Comparison of ENCODE assay signal across 21 cellular contexts in the genomic region with DNA sequence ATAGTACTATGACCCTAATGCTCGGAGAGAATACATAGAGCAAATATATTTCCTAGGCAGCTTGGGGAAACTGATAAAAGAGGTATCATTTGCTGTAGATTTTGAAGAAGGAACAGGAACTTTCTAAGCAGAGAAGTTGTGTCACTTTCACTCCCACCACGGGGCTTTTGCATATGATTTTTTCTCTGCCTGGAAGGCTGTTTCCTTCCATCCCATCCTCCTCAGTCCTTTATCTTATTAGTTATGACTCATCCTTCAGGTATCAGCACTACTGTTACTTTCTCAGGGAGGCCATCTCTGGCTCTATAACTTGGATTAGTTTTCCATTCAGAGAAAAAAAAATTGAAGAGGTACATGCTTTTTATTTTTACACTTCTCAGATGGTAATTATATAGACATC.
DNase-seq lines count a peak whose midpoint lies in the region; ATAC-seq and TF ChIP-seq lines count a peak whose summit lies in the region.
"Had no signal": no experiment of that assay in that cellular context is flagged by ENCODE, and none has a peak within 500 bp of the region (broad histone marks: within the 10 kb centered on the region; RNA-seq: fewer than 3 reads in every experiment).

No MANE protein-coding gene starts in this region.

- H3K4me1 ChIP-seq in HUES64 (ENCODE audit: insufficient read depth, low read length) (peaks cover 4% of the 10 kb centered on the region; the same call in 1 of the 2 replicates), endodermal cell (ENCODE audit: control insufficient read depth, insufficient read depth, low read length) (no peaks in the 10 kb centered on the region), mesendoderm (ENCODE audit: control insufficient read depth, low read depth, low read length) (no peaks in the 10 kb centered on the region), neural progenitor cell (no peaks in the 10 kb centered on the region)
- H3K4me1 ChIP-seq: BE2C had no signal

- H3K4me1 Mint-ChIP-seq in endodermal cell (peaks cover 6% of the 10 kb centered on the region), neural progenitor cell (peaks cover 27% of the 10 kb centered on the region)

- H2AK5ac ChIP-seq in mesendoderm (ENCODE audit: low read length) = no peak overlapping the region

- H3K79me1 ChIP-seq in mesendoderm (ENCODE audit: low read length) = no peaks in the 10 kb centered on the region

- H3K79me2 ChIP-seq in mesendoderm (ENCODE audit: control insufficient read depth, insufficient read depth, low read length) = no peaks in the 10 kb centered on the region
- no peaks in the 10 kb centered on the region for H3K79me2 ChIP-seq in neural progenitor cell (ENCODE audit: low read depth)

- no peak overlapping the region for H4K8ac ChIP-seq in mesendoderm (ENCODE audit: low read depth, low read length)

- H3K27ac Mint-ChIP-seq in endodermal cell (no peak overlapping the region), neural progenitor cell (no peak overlapping the region)
- H3K27ac Mint-ChIP-seq: H9, HFFc6 had no signal

- H3K27me3 Mint-ChIP-seq in endodermal cell (ENCODE audit: insufficient read depth) (no peaks in the 10 kb centered on the region), neural progenitor cell (ENCODE audit: insufficient read depth, low read depth) (no peaks in the 10 kb centered on the region)

- H3K9me3 ChIP-seq in HUES64 (ENCODE audit: insufficient read depth, low read depth, low read length) (peaks cover 4% of the 10 kb centered on the region), endodermal cell (ENCODE audit: control insufficient read depth, low read length) (peaks cover 14% of the 10 kb centered on the region), neural progenitor cell (ENCODE audit: low read depth) (peaks cover 7% of the 10 kb centered on the region)
- H3K9me3 ChIP-seq: BE2C had no signal

- H4K20me1 ChIP-seq in neural progenitor cell (ENCODE audit: low read depth) = no peaks in the 10 kb centered on the region

- no peak for TF ChIP-seq CTCF in endodermal cell (conservative IDR thresholded peaks at IDR 0.05)
- TF ChIP-seq CTCF in neural progenitor cell (IDR thresholded peaks at IDR 0.05) = no peak

- no peak overlapping the region for H3K23ac ChIP-seq in mesendoderm (ENCODE audit: low read length)

- no peak overlapping the region for H2BK120ac ChIP-seq in mesendoderm (ENCODE audit: low read depth, low read length)

- DNase-seq in A172 (ENCODE audit: low spot score) (peak; percentile 34), endodermal cell (peak; percentile 52), mesendoderm (peak; percentile 64), neural progenitor cell (ENCODE audit: low spot score) (no peak), EL (no peak)
- no peak for DNase-seq in stimulated activated CD4-positive, alpha-beta T cell treated with anti-CD3 and anti-CD28 coated beads, Interleukin-2, amount 100 ng/mL, for 48 hours
- DNase-seq: BE2C, DMS79, H9, HFFc6, Kasumi-1, NCI-H1694, NCI-H2081, NCI-H2171, NCI-H524 treated with DMSO at 0.1 percent for 48 hours, OCI-M1, Right ventricle myocardium superior had no signal

- WGBS in HUES64 = 63% methylated on average over 2 of the region's 2 CpGs
- WGBS in endodermal cell (ENCODE audit: insufficient coverage in 1 of 2, insufficient read length in 1 of 2), 2 experiments = 62 to 67% methylated on average over 2 of the region's 2 CpGs
- WGBS in mesendoderm (ENCODE audit: extremely low coverage, insufficient coverage, low lambda C conversion rate) = no CpG with 5 or more reads among the region's 2 CpGs

- no peaks in the 10 kb centered on the region for H3F3A ChIP-seq in neural progenitor cell (ENCODE audit: low read depth)

- H2BK15ac ChIP-seq in mesendoderm (replicated peaks; ENCODE audit: low read depth) = no peak overlapping the region

- H3K4me2 ChIP-seq in mesendoderm (ENCODE audit: low read length) = no peak overlapping the region
- no peak overlapping the region for H3K4me2 ChIP-seq in neural progenitor cell

- no peak overlapping the region for H2BK5ac ChIP-seq in mesendoderm (ENCODE audit: low read length)

- no peak overlapping the region for H3K4ac ChIP-seq in mesendoderm (ENCODE audit: low read depth, low read length)

- no peak overlapping the region for H4K5ac ChIP-seq in mesendoderm (ENCODE audit: low read length)

- H3K9me3 Mint-ChIP-seq in endodermal cell (peaks cover 7% of the 10 kb centered on the region), neural progenitor cell (peaks cover 8% of the 10 kb centered on the region)

- H3K36me3 ChIP-seq in HUES64 (ENCODE audit: insufficient read depth, low read length) = no peaks in the 10 kb centered on the region
- H3K36me3 ChIP-seq in endodermal cell (ENCODE audit: control insufficient read depth, insufficient read depth, low read length) = no peaks in the 10 kb centered on the region
- H3K36me3 ChIP-seq in mesendoderm (ENCODE audit: control insufficient read depth, insufficient read depth, low read length) = no peaks in the 10 kb centered on the region
- no peaks in the 10 kb centered on the region for H3K36me3 ChIP-seq in neural progenitor cell
- H3K36me3 ChIP-seq: BE2C had no signal

- H3K27ac ChIP-seq in HUES64 (ENCODE audit: low read depth, low read length) (peak overlapping the region; percentile 8; the same call in 1 of the 2 replicates), endodermal cell (ENCODE audit: low read depth, low read length) (no peak overlapping the region), mesendoderm (ENCODE audit: low read depth, low read length) (no peak overlapping the region), neural progenitor cell (no peak overlapping the region)
- H3K27ac ChIP-seq: SK-N-MC had no signal

- H3K9ac ChIP-seq in HUES64 (ENCODE audit: low read depth, low read length) (no peak overlapping the region), endodermal cell (ENCODE audit: extremely low read depth, low read length, poor library complexity, severe bottlenecking) (no peak overlapping the region), mesendoderm (ENCODE audit: low read length) (no peak overlapping the region), neural progenitor cell (no peak overlapping the region)

- no peak overlapping the region for H3K56ac ChIP-seq in mesendoderm (ENCODE audit: low read length)

- ATAC-seq in HG03097 (IDR thresholded peaks at IDR 0.05; ENCODE audit: low FRiP score, unreplicated experiment) = no peak
- ATAC-seq: GM12878 had no signal

- no peaks in the 10 kb centered on the region for H3K27me3 ChIP-seq in HUES64 (ENCODE audit: insufficient read depth, low read length)
- H3K27me3 ChIP-seq in endodermal cell (ENCODE audit: control insufficient read depth, insufficient read depth, low read length, poor library complexity, severe bottlenecking) = no peaks in the 10 kb centered on the region
- no peaks in the 10 kb centered on the region for H3K27me3 ChIP-seq in mesendoderm (ENCODE audit: insufficient read depth, low read length, poor library complexity)
- no peaks in the 10 kb centered on the region for H3K27me3 ChIP-seq in neural progenitor cell
- H3K27me3 ChIP-seq: BE2C had no signal

- H3K18ac ChIP-seq in mesendoderm (ENCODE audit: low read length) = no peak overlapping the region

- H3K4me3 Mint-ChIP-seq in endodermal cell (no peak overlapping the region), neural progenitor cell (no peak overlapping the region)
- H3K4me3 Mint-ChIP-seq: H9, HFFc6 had no signal

- H3K36me3 Mint-ChIP-seq in endodermal cell (ENCODE audit: low read depth) (no peaks in the 10 kb centered on the region), neural progenitor cell (no peaks in the 10 kb centered on the region)

- H2AFZ ChIP-seq in neural progenitor cell (replicated peaks) = no peak overlapping the region

- H3K4me3 ChIP-seq in HUES64 (ENCODE audit: low read length) (no peak overlapping the region), endodermal cell (ENCODE audit: low read length) (no peak overlapping the region), mesendoderm (ENCODE audit: low read length) (no peak overlapping the region), neural progenitor cell (no peak overlapping the region)
- H3K4me3 ChIP-seq: GM12878, SK-N-MC had no signal

Comparison
In these comparisons a context has a peak if more than half of its experiments do, and no peak if none do; other contexts are left out.
1. DNase-seq: peak in A172 (single experiment), endodermal cell (single experiment) and mesendoderm (single experiment); none in neural progenitor cell (single experiment), EL (single experiment) and stimulated activated CD4-positive, alpha-beta T cell treated with anti-CD3 and anti-CD28 coated beads, Interleukin-2, amount 100 ng/mL, for 48 hours (0 of 2).